23 cellular contexts compared by ENCODE assay signal in the genomic region with DNA sequence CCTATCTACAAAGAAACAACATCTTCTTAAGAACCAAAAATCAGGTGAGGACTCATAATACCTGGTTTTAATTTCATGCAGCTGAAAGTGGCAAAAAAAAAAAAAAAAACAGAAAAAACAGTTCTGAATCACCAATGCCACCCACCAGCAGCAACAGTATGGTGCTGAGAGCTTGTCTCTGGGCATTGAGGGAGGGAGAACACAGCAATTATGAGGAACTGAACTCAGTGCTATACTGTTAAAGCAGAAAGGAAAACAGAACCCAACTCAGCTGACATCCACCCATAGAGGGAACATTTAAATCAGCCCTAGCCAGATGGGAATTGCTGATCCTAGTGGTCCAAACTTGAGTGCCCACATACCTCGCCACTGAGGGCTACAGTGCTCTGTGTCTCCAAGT.
"Had no signal": no experiment of that assay in that cellular context is flagged by ENCODE, and none has a peak within 500 bp of the region (broad histone marks: within the 10 kb centered on the region; RNA-seq: fewer than 3 reads in every experiment).

No MANE protein-coding gene starts in this region.

- H3K4me1 ChIP-seq: colonic mucosa, gastrocnemius medialis, heart right ventricle, lower lobe of right lung had no signal

- H3K27ac Mint-ChIP-seq: dendritic cell treated with granulocyte-macrophage colony-stimulating factor and Interleukin-4, amounts not matched to agents 40 ng/mL and 50 ng/mL, for 4 days; effector memory CD8-positive, alpha-beta T cell; endodermal cell; mesothelial cell of epicardium; naive B cell had no signal

- H3K9me3 ChIP-seq: colonic mucosa, gastrocnemius medialis, mucosa of descending colon had no signal

- H3K36me3 Mint-ChIP-seq: mesothelial cell of epicardium had no signal

- H3K4me1 Mint-ChIP-seq: mesothelial cell of epicardium, naive B cell had no signal

- H3K36me3 ChIP-seq: colonic mucosa, gastrocnemius medialis, heart right ventricle, lower lobe of right lung had no signal

- H3K27ac ChIP-seq: colonic mucosa, epithelial cell of prostate, gastrocnemius medialis, heart right ventricle, lower lobe of right lung had no signal

- H3K9me3 Mint-ChIP-seq: endodermal cell had no signal

- H3K4me3 Mint-ChIP-seq: dendritic cell treated with granulocyte-macrophage colony-stimulating factor and Interleukin-4, amounts not matched to agents 40 ng/mL and 50 ng/mL, for 4 days; effector memory CD8-positive, alpha-beta T cell; endodermal cell; mesothelial cell of epicardium; naive B cell had no signal

- H3K27me3 ChIP-seq: colonic mucosa, gastrocnemius medialis had no signal

- H3K27me3 Mint-ChIP-seq: effector memory CD8-positive, alpha-beta T cell had no signal

- ATAC-seq: effector memory CD8-positive, alpha-beta T cell; esophagus mucosa; gastrocnemius medialis; left cardiac atrium; left ventricle myocardium superior; lower lobe of right lung; mucosa of descending colon had no signal

- DNase-seq: cortex of kidney; effector CD8-positive, alpha-beta T cell; effector memory CD8-positive, alpha-beta T cell; endodermal cell; erythroblast; foreskin fibroblast; foreskin melanocyte; gastrocnemius medialis; glutamatergic neuron; head of caudate nucleus; heart right ventricle; hippocampal formation; left cardiac atrium; left ventricle myocardium superior; lower lobe of right lung; mesenchymal stem cell; mucosa of descending colon; naive B cell had no signal

- H3K4me3 ChIP-seq: colonic mucosa, gastrocnemius medialis, heart right ventricle, lower lobe of right lung, mucosa of descending colon had no signal
